8 cellular contexts compared by ENCODE assay signal in genomic region chr2:39118786-39119499, GRCh38. TPM values are rescaled to one million over a fixed set of nuclear protein-coding genes. Genes with fewer than 3 reads are reported as not detected.
DNase-seq lines count a peak whose midpoint lies in the region; ATAC-seq and TF ChIP-seq lines count a peak whose summit lies in the region.

No MANE protein-coding gene starts in this region.

- peaks cover 0 to 5% (median 0%) of the 10 kb centered on the region in 6 donors for H3K36me3 ChIP-seq in spleen

- CTCF ChIA-PET in activated CD8-positive, alpha-beta memory T cell treated with anti-CD3 and anti-CD28 coated beads, Interleukin-2, amount 10 ng/mL, durations not matched to agents 7 days and 5 days (lab: Charles Lee), result interaction anchor here (1.0 to 9.4 kb wide), 12 partner anchors 9 to 366 kb away, joined by 3 to 183 read pairs (median 6); no protein-coding TSS in a partner anchor

- no peaks in the 10 kb centered on the region for H3K9me3 ChIP-seq in right cardiac atrium (ENCODE audit: control insufficient read depth, low read length)
- no peaks in the 10 kb centered on the region for H3K9me3 ChIP-seq in spleen

- H3K36me3 Mint-ChIP-seq in activated CD8-positive, alpha-beta memory T cell treated with anti-CD3 and anti-CD28 coated beads, Interleukin-2, amount 10 ng/mL, durations not matched to agents 7 days and 5 days, result peaks cover 55% of the 10 kb centered on the region
- H3K36me3 Mint-ChIP-seq in T-helper 2 cell treated with Interferon-gamma antibody and Interleukin-4, amounts not matched to agents 5 μg/mL and 100 μg/mL, for 36 hours (ENCODE audit: low read depth), result peaks cover 65% of the 10 kb centered on the region

- H3K4me1 ChIP-seq in right cardiac atrium (ENCODE audit: control insufficient read depth, insufficient read depth, low read length), result peaks cover 1% of the 10 kb centered on the region
- H3K4me1 ChIP-seq in spleen, result peaks cover 27 to 90% (median 63%) of the 10 kb centered on the region in 6 donors

- TF ChIP-seq POLR2A in spleen (IDR thresholded peaks at IDR 0.05), result no peak

- DNase-seq in activated CD8-positive, alpha-beta memory T cell treated with anti-CD3 and anti-CD28 coated beads, Interleukin-2, amount 10 ng/mL, durations not matched to agents 7 days and 5 days, result no peak
- DNase-seq in activated CD8-positive, alpha-beta memory T cell treated with anti-CD3 and anti-CD28 coated beads, Interleukin-2, amount 50 U/mL, for 48 hours, result no peak
- no peak for DNase-seq in T-helper 2 cell treated with Interferon-gamma antibody and Interleukin-4, amounts not matched to agents 5 μg/mL and 100 μg/mL, for 36 hours (ENCODE audit: low spot score)
- DNase-seq in right cardiac atrium (no peak), spleen (no peak), LoVo (ENCODE audit: low spot score) (no peak), AG20443 (ENCODE audit: low spot score) (no peak), anterior cingulate cortex (lab: John Stamatoyannopoulos, UW) (no peak)

- H3K9me3 Mint-ChIP-seq in activated CD8-positive, alpha-beta memory T cell treated with anti-CD3 and anti-CD28 coated beads, Interleukin-2, amount 10 ng/mL, durations not matched to agents 7 days and 5 days (ENCODE audit: low read depth), result no peaks in the 10 kb centered on the region
- H3K9me3 Mint-ChIP-seq in T-helper 2 cell treated with Interferon-gamma antibody and Interleukin-4, amounts not matched to agents 5 μg/mL and 100 μg/mL, for 36 hours, result no peaks in the 10 kb centered on the region

- no peak overlapping the region for H3K27ac ChIP-seq in right cardiac atrium (ENCODE audit: low read length)
- H3K27ac ChIP-seq in spleen, result peak overlapping the region; percentile 94 to 98 (median 97)

- H3K4me3 ChIP-seq in right cardiac atrium (ENCODE audit: low read length) (peak overlapping the region; percentile 91), spleen (peak overlapping the region; percentile 66 to 91 (median 80))

- ATAC-seq in activated CD8-positive, alpha-beta memory T cell treated with anti-CD3 and anti-CD28 coated beads, Interleukin-2, amount 10 ng/mL, durations not matched to agents 7 days and 5 days, result no peak
- no peak for ATAC-seq in right cardiac atrium

- H3K27me3 ChIP-seq in right cardiac atrium (ENCODE audit: control insufficient read depth, insufficient read depth) (no peaks in the 10 kb centered on the region), spleen (replicated peaks in 1 of 7) (no peaks in the 10 kb centered on the region)

- H3K27me3 Mint-ChIP-seq in activated CD8-positive, alpha-beta memory T cell treated with anti-CD3 and anti-CD28 coated beads, Interleukin-2, amount 10 ng/mL, durations not matched to agents 7 days and 5 days, result no peaks in the 10 kb centered on the region
- no peaks in the 10 kb centered on the region for H3K27me3 Mint-ChIP-seq in T-helper 2 cell treated with Interferon-gamma antibody and Interleukin-4, amounts not matched to agents 5 μg/mL and 100 μg/mL, for 36 hours (ENCODE audit: low read depth)

- no peak for TF ChIP-seq CTCF in spleen (IDR thresholded peaks at IDR 0.05 in 8 of 11, conservative IDR thresholded peaks at IDR 0.05 in 3 of 11)

- H3K27ac Mint-ChIP-seq in activated CD8-positive, alpha-beta memory T cell treated with anti-CD3 and anti-CD28 coated beads, Interleukin-2, amount 10 ng/mL, durations not matched to agents 7 days and 5 days, result peak overlapping the region; percentile 96
- peak overlapping the region; percentile 95 for H3K27ac Mint-ChIP-seq in T-helper 2 cell treated with Interferon-gamma antibody and Interleukin-4, amounts not matched to agents 5 μg/mL and 100 μg/mL, for 36 hours

- H3K4me1 Mint-ChIP-seq in activated CD8-positive, alpha-beta memory T cell treated with anti-CD3 and anti-CD28 coated beads, Interleukin-2, amount 10 ng/mL, durations not matched to agents 7 days and 5 days, result peaks cover 68% of the 10 kb centered on the region
- H3K4me1 Mint-ChIP-seq in T-helper 2 cell treated with Interferon-gamma antibody and Interleukin-4, amounts not matched to agents 5 μg/mL and 100 μg/mL, for 36 hours (ENCODE audit: low read depth), result peaks cover 43% of the 10 kb centered on the region

- WGBS in right cardiac atrium, result 10% methylated on average over 6 of the region's 6 CpGs
- 3 to 12% (median 10%) methylated on average over 6 of the region's 6 CpGs for WGBS in spleen, 5 donors

- intact Hi-C loops in right cardiac atrium (cut with DNase I), result loop anchor here in 3 of 4 donors (5.0 to 10.0 kb wide), 2 partner anchors 54 to 108 kb away; no protein-coding TSS in a partner anchor
- intact Hi-C loops in spleen (cut with DNase I; ENCODE audit: low total_unique reads), result loop anchor here (5.0 kb wide), 1 partner anchor 108 kb away; no protein-coding TSS in a partner anchor

- peak overlapping the region; percentile 96 for H3K4me3 Mint-ChIP-seq in activated CD8-positive, alpha-beta memory T cell treated with anti-CD3 and anti-CD28 coated beads, Interleukin-2, amount 10 ng/mL, durations not matched to agents 7 days and 5 days
- peak overlapping the region; percentile 98 for H3K4me3 Mint-ChIP-seq in T-helper 2 cell treated with Interferon-gamma antibody and Interleukin-4, amounts not matched to agents 5 μg/mL and 100 μg/mL, for 36 hours

RNA-seq across cellular contexts. Expression of gene SOS1, which starts 1.9 kb away (rescaled TPM):
- 100 to 1,000 TPM; 134 to 186 TPM for total RNA-seq in activated CD8-positive, alpha-beta memory T cell treated with anti-CD3 and anti-CD28 coated beads, Interleukin-2, amount 10 ng/mL, durations not matched to agents 7 days and 5 days
- total RNA-seq in right cardiac atrium, result 10 to 100 TPM; 19.1 to 30.4 (median 23.1) TPM
- polyA plus RNA-seq in right cardiac atrium, result 6.7 TPM
- total RNA-seq in spleen, result 10 to 100 TPM; 38.4 to 85.8 (median 49.1) TPM
- polyA plus RNA-seq in spleen, result 1 to 10 TPM; 5.9 to 7.0 (median 6.7) TPM
